In genomic region chr17:32563583-32563982, GRCh38 we compare ENCODE assay signal across 7 cellular contexts.
"Had no signal": no experiment of that assay in that cellular context is flagged by ENCODE, and none has a peak within 500 bp of the region (broad histone marks: within the 10 kb centered on the region; RNA-seq: fewer than 3 reads in every experiment).

No MANE protein-coding gene starts in this region.

- ATAC-seq: GM23338 had no signal

- H3K27ac Mint-ChIP-seq: GM23338, H9 had no signal

- H3K9me3 Mint-ChIP-seq: GM23338, H9 had no signal

- DNase-seq: H9, HCEC 1CT, IMR-90 had no signal

- H3K4me3 Mint-ChIP-seq: GM23338, H9 had no signal

- H2AFZ ChIP-seq: GM23338 had no signal

- FAIRE-seq: H1, H54, HTR-8/SVneo had no signal

- H3K4me3 ChIP-seq: GM23338 had no signal

- H3K4me2 ChIP-seq: GM23338 had no signal
